Comparison of ENCODE assay signal across 1 cellular context in genomic region chr11:560305-561147, GRCh38.
TF ChIP-seq lines count a peak whose summit lies in the region.

A gene with protein sequence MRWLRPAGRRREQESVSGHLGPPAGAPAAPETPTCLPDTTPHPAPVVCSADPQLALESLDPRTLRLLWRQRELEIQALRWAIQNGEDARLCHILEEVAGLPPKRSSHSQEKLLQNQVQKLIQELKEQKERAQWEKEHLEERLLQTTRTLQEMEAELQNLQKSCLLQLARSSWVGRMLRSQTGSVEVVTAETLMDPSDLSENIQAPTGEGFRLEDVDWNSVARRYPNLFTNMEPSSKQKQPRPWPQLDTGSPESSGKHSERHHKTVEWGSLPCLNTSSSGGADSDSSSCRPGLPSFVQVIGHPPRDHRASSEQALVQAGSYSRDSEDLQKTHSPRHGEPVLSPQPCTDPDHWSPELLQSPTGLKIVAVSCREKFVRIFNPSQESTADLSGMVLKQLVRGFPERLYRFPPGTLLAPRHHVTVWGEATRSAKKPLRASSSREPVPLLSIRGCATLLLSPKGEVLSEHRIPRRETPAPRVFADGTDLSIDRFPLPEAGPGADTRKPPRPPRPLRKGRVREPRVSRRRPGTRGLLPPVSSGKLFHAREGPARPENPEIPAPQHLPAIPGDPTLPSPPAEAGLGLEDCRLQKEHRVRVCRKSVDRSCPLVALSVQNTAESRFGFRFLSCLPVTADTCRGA (minus strand): TSS chr11:560738. CDS start chr11:560716, 22 bp downstream.
Gene RASSF7, plus strand, starts transcription at chr11:560970. Its CDS starts 799 bp downstream, at chr11:561769.

TF ChIP-seq in K562, 482 proteins besides CTCF, POLR2A, EP300 and RAD21 (continued from another document and continues in another):
- no peak for TF ChIP-seq AFF4 (CRISPR knock-in tag; IDR thresholded peaks at IDR 0.05)
- no peak for TF ChIP-seq FOXJ2 (tag; IDR thresholded peaks at IDR 0.05)
- 0 out of 2 replicates have a peak, but pooled peaks have one; percentile 56 for TF ChIP-seq SMAD3 (CRISPR knock-in tag; conservative IDR thresholded peaks at IDR 0.05)
- TF ChIP-seq, protein P1, sequence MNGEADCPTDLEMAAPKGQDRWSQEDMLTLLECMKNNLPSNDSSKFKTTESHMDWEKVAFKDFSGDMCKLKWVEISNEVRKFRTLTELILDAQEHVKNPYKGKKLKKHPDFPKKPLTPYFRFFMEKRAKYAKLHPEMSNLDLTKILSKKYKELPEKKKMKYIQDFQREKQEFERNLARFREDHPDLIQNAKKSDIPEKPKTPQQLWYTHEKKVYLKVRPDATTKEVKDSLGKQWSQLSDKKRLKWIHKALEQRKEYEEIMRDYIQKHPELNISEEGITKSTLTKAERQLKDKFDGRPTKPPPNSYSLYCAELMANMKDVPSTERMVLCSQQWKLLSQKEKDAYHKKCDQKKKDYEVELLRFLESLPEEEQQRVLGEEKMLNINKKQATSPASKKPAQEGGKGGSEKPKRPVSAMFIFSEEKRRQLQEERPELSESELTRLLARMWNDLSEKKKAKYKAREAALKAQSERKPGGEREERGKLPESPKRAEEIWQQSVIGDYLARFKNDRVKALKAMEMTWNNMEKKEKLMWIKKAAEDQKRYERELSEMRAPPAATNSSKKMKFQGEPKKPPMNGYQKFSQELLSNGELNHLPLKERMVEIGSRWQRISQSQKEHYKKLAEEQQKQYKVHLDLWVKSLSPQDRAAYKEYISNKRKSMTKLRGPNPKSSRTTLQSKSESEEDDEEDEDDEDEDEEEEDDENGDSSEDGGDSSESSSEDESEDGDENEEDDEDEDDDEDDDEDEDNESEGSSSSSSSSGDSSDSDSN (IDR thresholded peaks at IDR 0.05; ENCODE audit: borderline replicate concordance in 1 of 2, low read depth in 2 of 2, low read length in 2 of 2), result no peak
- TF ChIP-seq MCM5 (IDR thresholded peaks at IDR 0.05; ENCODE audit: low read depth), result no peak
- TF ChIP-seq MYBL2 (IDR thresholded peaks at IDR 0.05; ENCODE audit: low read depth), result no peak
- no peak for TF ChIP-seq MYBL2 (CRISPR knock-in tag; IDR thresholded peaks at IDR 0.05; ENCODE audit: borderline replicate concordance)
- peak; percentile 91 for TF ChIP-seq PHF20 (IDR thresholded peaks at IDR 0.05; ENCODE audit: partially characterized antibody)
- TF ChIP-seq ZNF146 (CRISPR knock-in tag; IDR thresholded peaks at IDR 0.05; ENCODE audit: unreplicated experiment), result no peak
- no peak for TF ChIP-seq MAFK (IDR thresholded peaks at IDR 0.05; ENCODE audit: low read length)
- TF ChIP-seq MAFG (tag; conservative IDR thresholded peaks at IDR 0.05), result no peak
- TF ChIP-seq JUN (IDR thresholded peaks at IDR 0.05; ENCODE audit: borderline replicate concordance, low read depth, low read length), result no peak
- TF ChIP-seq JUN (CRISPR knock-in tag; IDR thresholded peaks at IDR 0.05; ENCODE audit: borderline replicate concordance), result no peak
- no peak for TF ChIP-seq NFIX (CRISPR knock-in tag; IDR thresholded peaks at IDR 0.05; ENCODE audit: low read depth)
- TF ChIP-seq HDAC8 (tag; IDR thresholded peaks at IDR 0.05), result no peak
- no peak for TF ChIP-seq MXD1 (CRISPR knock-in tag; IDR thresholded peaks at IDR 0.05; ENCODE audit: borderline replicate concordance, poor library complexity, severe bottlenecking)
- TF ChIP-seq ZNF24 (IDR thresholded peaks at IDR 0.05), result no peak
- TF ChIP-seq, protein P2, sequence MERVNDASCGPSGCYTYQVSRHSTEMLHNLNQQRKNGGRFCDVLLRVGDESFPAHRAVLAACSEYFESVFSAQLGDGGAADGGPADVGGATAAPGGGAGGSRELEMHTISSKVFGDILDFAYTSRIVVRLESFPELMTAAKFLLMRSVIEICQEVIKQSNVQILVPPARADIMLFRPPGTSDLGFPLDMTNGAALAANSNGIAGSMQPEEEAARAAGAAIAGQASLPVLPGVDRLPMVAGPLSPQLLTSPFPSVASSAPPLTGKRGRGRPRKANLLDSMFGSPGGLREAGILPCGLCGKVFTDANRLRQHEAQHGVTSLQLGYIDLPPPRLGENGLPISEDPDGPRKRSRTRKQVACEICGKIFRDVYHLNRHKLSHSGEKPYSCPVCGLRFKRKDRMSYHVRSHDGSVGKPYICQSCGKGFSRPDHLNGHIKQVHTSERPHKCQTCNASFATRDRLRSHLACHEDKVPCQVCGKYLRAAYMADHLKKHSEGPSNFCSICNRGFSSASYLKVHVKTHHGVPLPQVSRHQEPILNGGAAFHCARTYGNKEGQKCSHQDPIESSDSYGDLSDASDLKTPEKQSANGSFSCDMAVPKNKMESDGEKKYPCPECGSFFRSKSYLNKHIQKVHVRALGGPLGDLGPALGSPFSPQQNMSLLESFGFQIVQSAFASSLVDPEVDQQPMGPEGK (CRISPR knock-in tag; IDR thresholded peaks at IDR 0.05; ENCODE audit: borderline replicate concordance), result no peak
- peak in 1 of 2 experiments; percentile 69; a peak in 2 of 4 replicates for TF ChIP-seq TEAD1 (CRISPR knock-in tag; IDR thresholded peaks at IDR 0.05)
- TF ChIP-seq POLR3G (IDR thresholded peaks at IDR 0.05; ENCODE audit: extremely low read depth, insufficient read length, insufficient replicate concordance), result no peak
- TF ChIP-seq, protein P3, sequence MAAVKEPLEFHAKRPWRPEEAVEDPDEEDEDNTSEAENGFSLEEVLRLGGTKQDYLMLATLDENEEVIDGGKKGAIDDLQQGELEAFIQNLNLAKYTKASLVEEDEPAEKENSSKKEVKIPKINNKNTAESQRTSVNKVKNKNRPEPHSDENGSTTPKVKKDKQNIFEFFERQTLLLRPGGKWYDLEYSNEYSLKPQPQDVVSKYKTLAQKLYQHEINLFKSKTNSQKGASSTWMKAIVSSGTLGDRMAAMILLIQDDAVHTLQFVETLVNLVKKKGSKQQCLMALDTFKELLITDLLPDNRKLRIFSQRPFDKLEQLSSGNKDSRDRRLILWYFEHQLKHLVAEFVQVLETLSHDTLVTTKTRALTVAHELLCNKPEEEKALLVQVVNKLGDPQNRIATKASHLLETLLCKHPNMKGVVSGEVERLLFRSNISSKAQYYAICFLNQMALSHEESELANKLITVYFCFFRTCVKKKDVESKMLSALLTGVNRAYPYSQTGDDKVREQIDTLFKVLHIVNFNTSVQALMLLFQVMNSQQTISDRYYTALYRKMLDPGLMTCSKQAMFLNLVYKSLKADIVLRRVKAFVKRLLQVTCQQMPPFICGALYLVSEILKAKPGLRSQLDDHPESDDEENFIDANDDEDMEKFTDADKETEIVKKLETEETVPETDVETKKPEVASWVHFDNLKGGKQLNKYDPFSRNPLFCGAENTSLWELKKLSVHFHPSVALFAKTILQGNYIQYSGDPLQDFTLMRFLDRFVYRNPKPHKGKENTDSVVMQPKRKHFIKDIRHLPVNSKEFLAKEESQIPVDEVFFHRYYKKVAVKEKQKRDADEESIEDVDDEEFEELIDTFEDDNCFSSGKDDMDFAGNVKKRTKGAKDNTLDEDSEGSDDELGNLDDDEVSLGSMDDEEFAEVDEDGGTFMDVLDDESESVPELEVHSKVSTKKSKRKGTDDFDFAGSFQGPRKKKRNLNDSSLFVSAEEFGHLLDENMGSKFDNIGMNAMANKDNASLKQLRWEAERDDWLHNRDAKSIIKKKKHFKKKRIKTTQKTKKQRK (IDR thresholded peaks at IDR 0.05; ENCODE audit: borderline replicate concordance, low read depth, low read length), result no peak; the same call in 1 of the 2 replicates
- no peak for TF ChIP-seq PYGO2 (tag; IDR thresholded peaks at IDR 0.05)
- TF ChIP-seq GTF2F1 (IDR thresholded peaks at IDR 0.05; ENCODE audit: low read depth, low read length), result no peak
- TF ChIP-seq SLC30A9 (CRISPR knock-in tag; IDR thresholded peaks at IDR 0.05), result no peak
- TF ChIP-seq FOXP1 (CRISPR knock-in tag; IDR thresholded peaks at IDR 0.05), result no peak
- no peak for TF ChIP-seq NFE2L1 (tag; IDR thresholded peaks at IDR 0.05; ENCODE audit: borderline replicate concordance, low read depth)
- TF ChIP-seq, protein P4, sequence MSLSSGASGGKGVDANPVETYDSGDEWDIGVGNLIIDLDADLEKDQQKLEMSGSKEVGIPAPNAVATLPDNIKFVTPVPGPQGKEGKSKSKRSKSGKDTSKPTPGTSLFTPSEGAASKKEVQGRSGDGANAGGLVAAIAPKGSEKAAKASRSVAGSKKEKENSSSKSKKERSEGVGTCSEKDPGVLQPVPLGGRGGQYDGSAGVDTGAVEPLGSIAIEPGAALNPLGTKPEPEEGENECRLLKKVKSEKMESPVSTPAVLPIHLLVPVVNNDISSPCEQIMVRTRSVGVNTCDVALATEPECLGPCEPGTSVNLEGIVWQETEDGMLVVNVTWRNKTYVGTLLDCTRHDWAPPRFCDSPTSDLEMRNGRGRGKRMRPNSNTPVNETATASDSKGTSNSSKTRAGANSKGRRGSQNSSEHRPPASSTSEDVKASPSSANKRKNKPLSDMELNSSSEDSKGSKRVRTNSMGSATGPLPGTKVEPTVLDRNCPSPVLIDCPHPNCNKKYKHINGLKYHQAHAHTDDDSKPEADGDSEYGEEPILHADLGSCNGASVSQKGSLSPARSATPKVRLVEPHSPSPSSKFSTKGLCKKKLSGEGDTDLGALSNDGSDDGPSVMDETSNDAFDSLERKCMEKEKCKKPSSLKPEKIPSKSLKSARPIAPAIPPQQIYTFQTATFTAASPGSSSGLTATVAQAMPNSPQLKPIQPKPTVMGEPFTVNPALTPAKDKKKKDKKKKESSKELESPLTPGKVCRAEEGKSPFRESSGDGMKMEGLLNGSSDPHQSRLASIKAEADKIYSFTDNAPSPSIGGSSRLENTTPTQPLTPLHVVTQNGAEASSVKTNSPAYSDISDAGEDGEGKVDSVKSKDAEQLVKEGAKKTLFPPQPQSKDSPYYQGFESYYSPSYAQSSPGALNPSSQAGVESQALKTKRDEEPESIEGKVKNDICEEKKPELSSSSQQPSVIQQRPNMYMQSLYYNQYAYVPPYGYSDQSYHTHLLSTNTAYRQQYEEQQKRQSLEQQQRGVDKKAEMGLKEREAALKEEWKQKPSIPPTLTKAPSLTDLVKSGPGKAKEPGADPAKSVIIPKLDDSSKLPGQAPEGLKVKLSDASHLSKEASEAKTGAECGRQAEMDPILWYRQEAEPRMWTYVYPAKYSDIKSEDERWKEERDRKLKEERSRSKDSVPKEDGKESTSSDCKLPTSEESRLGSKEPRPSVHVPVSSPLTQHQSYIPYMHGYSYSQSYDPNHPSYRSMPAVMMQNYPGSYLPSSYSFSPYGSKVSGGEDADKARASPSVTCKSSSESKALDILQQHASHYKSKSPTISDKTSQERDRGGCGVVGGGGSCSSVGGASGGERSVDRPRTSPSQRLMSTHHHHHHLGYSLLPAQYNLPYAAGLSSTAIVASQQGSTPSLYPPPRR (CRISPR knock-in tag; IDR thresholded peaks at IDR 0.05; ENCODE audit: borderline replicate concordance), result no peak
- TF ChIP-seq VEZF1 (CRISPR knock-in tag; IDR thresholded peaks at IDR 0.05), result peak; percentile 94
- no peak for TF ChIP-seq HNRNPL (IDR thresholded peaks at IDR 0.05; ENCODE audit: low read depth, low read length)
- no peak for TF ChIP-seq TARDBP (IDR thresholded peaks at IDR 0.05)
- TF ChIP-seq ZNF324 (CRISPR knock-in tag; IDR thresholded peaks at IDR 0.05), result no peak
- TF ChIP-seq TFAM (CRISPR knock-in tag; conservative IDR thresholded peaks at IDR 0.05), result no peak
- TF ChIP-seq IFI16 (CRISPR knock-in tag; IDR thresholded peaks at IDR 0.05), result no peak
- TF ChIP-seq EHMT2 (IDR thresholded peaks at IDR 0.05), result no peak
- no peak for TF ChIP-seq LEF1 (IDR thresholded peaks at IDR 0.05)
- no peak for TF ChIP-seq TAF15 (IDR thresholded peaks at IDR 0.05; ENCODE audit: low read depth, low read length)
- TF ChIP-seq NRF1 (conservative IDR thresholded peaks at IDR 0.05 in 1 of 2, IDR thresholded peaks at IDR 0.05 in 1 of 2), result peak in 1 of 2 experiments; percentile 35; a peak in 2 of 4 replicates
- no peak for TF ChIP-seq IRF9 (tag; IDR thresholded peaks at IDR 0.05)
- no peak for TF ChIP-seq ZKSCAN3 (CRISPR knock-in tag; IDR thresholded peaks at IDR 0.05)
- no peak for TF ChIP-seq THRAP3 (IDR thresholded peaks at IDR 0.05; ENCODE audit: borderline replicate concordance)
- no peak for TF ChIP-seq PHTF2 (CRISPR knock-in tag; IDR thresholded peaks at IDR 0.05)
